15 cellular contexts compared by ENCODE assay signal in genomic region chr10:92407305-92408016, GRCh38.
DNase-seq lines count a peak whose midpoint lies in the region; ATAC-seq and TF ChIP-seq lines count a peak whose summit lies in the region.
"Had no signal": no experiment of that assay in that cellular context is flagged by ENCODE, and none has a peak within 500 bp of the region (broad histone marks: within the 10 kb centered on the region; RNA-seq: fewer than 3 reads in every experiment).

No MANE protein-coding gene starts in this region.

- H3K4me1 Mint-ChIP-seq in stimulated activated naive B cell treated with anti-CD40 and anti-IgM and Interleukin-4, amounts not matched to agents 10 μg/mL and 1 μg/mL and 100 μg/mL, for 72 hours, result peaks cover 9% of the 10 kb centered on the region in 2 donors

- H3K9me3 Mint-ChIP-seq in stimulated activated naive B cell treated with anti-CD40 and anti-IgM and Interleukin-4, amounts not matched to agents 10 μg/mL and 1 μg/mL and 100 μg/mL, for 72 hours, result no peaks in the 10 kb centered on the region

- no peak for TF ChIP-seq CTCF in RWPE2 (IDR thresholded peaks at IDR 0.05; ENCODE audit: poor library complexity, severe bottlenecking)
- TF ChIP-seq CTCF in fibroblast of pulmonary artery (IDR thresholded peaks at IDR 0.05; ENCODE audit: low read length, missing control alignments), result no peak

- DNase-seq in Right ventricle myocardium superior, result no peak
- no peak for DNase-seq in Right ventricle myocardium inferior (ENCODE audit: missing footprints)
- no peak for DNase-seq in RWPE2 (ENCODE audit: low spot score)
- DNase-seq in fibroblast of pulmonary artery (ENCODE audit: low read depth), result peak; percentile 15
- peak; percentile 11 for DNase-seq in stimulated activated naive B cell treated with anti-CD40 and anti-IgM and Interleukin-4, amounts not matched to agents 10 μg/mL and 1 μg/mL and 100 μg/mL, for 72 hours
- DNase-seq: Caco-2; esophagus squamous epithelium; NK-92 treated with Interleukin-12 subunit alpha and Interleukin-12 subunit beta, amount 100 ng/mL, for 24 hours; stimulated activated CD4-positive, alpha-beta T cell treated with anti-CD3 and anti-CD28 coated beads, Interleukin-15, amount 100 ng/mL, for 24 hours; thyroid gland had no signal

- ATAC-seq in Right ventricle myocardium superior (ENCODE audit: poor library complexity) (peak; percentile 49), Right ventricle myocardium inferior (no peak), RWPE2 (ENCODE audit: low read depth) (peak; percentile 67), GM21619 (IDR thresholded peaks at IDR 0.05; ENCODE audit: unreplicated experiment) (no peak), HG03097 (IDR thresholded peaks at IDR 0.05; ENCODE audit: low FRiP score, unreplicated experiment) (no peak), HG02759 (IDR thresholded peaks at IDR 0.05; ENCODE audit: unreplicated experiment) (no peak)
- peak; percentile 75 to 85 for ATAC-seq in stimulated activated naive B cell treated with anti-CD40 and anti-IgM and Interleukin-4, amounts not matched to agents 10 μg/mL and 1 μg/mL and 100 μg/mL, for 72 hours (replicated peaks)
- ATAC-seq: mucosa of descending colon had no signal

- H3K36me3 Mint-ChIP-seq in stimulated activated naive B cell treated with anti-CD40 and anti-IgM and Interleukin-4, amounts not matched to agents 10 μg/mL and 1 μg/mL and 100 μg/mL, for 72 hours, result no peaks in the 10 kb centered on the region

- no peaks in the 10 kb centered on the region for H3K9me3 ChIP-seq in RWPE2 (ENCODE audit: severe bottlenecking)
- H3K9me3 ChIP-seq: Caco-2, esophagus squamous epithelium, mucosa of descending colon, thyroid gland had no signal

- H3K27me3 ChIP-seq in RWPE2 (ENCODE audit: insufficient read depth, poor library complexity, severe bottlenecking), result no peaks in the 10 kb centered on the region
- H3K27me3 ChIP-seq: esophagus squamous epithelium, thyroid gland had no signal

- no peak overlapping the region for H3K27ac Mint-ChIP-seq in stimulated activated naive B cell treated with anti-CD40 and anti-IgM and Interleukin-4, amounts not matched to agents 10 μg/mL and 1 μg/mL and 100 μg/mL, for 72 hours

- H3K4me3 ChIP-seq in RWPE2 (ENCODE audit: severe bottlenecking), result no peak overlapping the region
- H3K4me3 ChIP-seq in fibroblast of pulmonary artery (replicated peaks; ENCODE audit: low read depth, low read length), result no peak overlapping the region
- H3K4me3 ChIP-seq: esophagus squamous epithelium, mucosa of descending colon, thyroid gland had no signal

- no peaks in the 10 kb centered on the region for H3K36me3 ChIP-seq in RWPE2 (ENCODE audit: low read depth)
- H3K36me3 ChIP-seq: esophagus squamous epithelium, thyroid gland had no signal

- intact Hi-C loops in Right ventricle myocardium superior (cut with DNase I) (no loop called here), Right ventricle myocardium inferior (cut with DNase I) (no loop called here)

- peaks cover 10 to 17% of the 10 kb centered on the region in 2 donors for H3K27me3 Mint-ChIP-seq in stimulated activated naive B cell treated with anti-CD40 and anti-IgM and Interleukin-4, amounts not matched to agents 10 μg/mL and 1 μg/mL and 100 μg/mL, for 72 hours

- H3K4me1 ChIP-seq in RWPE2 (ENCODE audit: insufficient read depth, poor library complexity, severe bottlenecking), result peaks cover 7% of the 10 kb centered on the region
- H3K4me1 ChIP-seq: Caco-2, esophagus squamous epithelium, parathyroid adenoma, thyroid gland had no signal

- peak overlapping the region; percentile 22 for H3K27ac ChIP-seq in RWPE2 (ENCODE audit: poor library complexity, severe bottlenecking)
- H3K27ac ChIP-seq: esophagus squamous epithelium, parathyroid adenoma, thyroid gland had no signal

- H3K4me3 Mint-ChIP-seq in stimulated activated naive B cell treated with anti-CD40 and anti-IgM and Interleukin-4, amounts not matched to agents 10 μg/mL and 1 μg/mL and 100 μg/mL, for 72 hours, result no peak overlapping the region

Comparison
In these comparisons a context has a peak if more than half of its experiments do, and no peak if none do; other contexts are left out.
1. ATAC-seq: peak in Right ventricle myocardium superior (single experiment), RWPE2 (single experiment) and stimulated activated naive B cell treated with anti-CD40 and anti-IgM and Interleukin-4, amounts not matched to agents 10 μg/mL and 1 μg/mL and 100 μg/mL, for 72 hours (2 of 2); none in Right ventricle myocardium inferior (single experiment), GM21619 (single experiment), HG03097 (single experiment) and HG02759 (single experiment).
2. DNase-seq: peak in fibroblast of pulmonary artery (single experiment) and stimulated activated naive B cell treated with anti-CD40 and anti-IgM and Interleukin-4, amounts not matched to agents 10 μg/mL and 1 μg/mL and 100 μg/mL, for 72 hours (single experiment); none in Right ventricle myocardium superior (single experiment), Right ventricle myocardium inferior (single experiment) and RWPE2 (single experiment).